ENCODE assay signal across 8 cellular contexts in the genomic region with DNA sequence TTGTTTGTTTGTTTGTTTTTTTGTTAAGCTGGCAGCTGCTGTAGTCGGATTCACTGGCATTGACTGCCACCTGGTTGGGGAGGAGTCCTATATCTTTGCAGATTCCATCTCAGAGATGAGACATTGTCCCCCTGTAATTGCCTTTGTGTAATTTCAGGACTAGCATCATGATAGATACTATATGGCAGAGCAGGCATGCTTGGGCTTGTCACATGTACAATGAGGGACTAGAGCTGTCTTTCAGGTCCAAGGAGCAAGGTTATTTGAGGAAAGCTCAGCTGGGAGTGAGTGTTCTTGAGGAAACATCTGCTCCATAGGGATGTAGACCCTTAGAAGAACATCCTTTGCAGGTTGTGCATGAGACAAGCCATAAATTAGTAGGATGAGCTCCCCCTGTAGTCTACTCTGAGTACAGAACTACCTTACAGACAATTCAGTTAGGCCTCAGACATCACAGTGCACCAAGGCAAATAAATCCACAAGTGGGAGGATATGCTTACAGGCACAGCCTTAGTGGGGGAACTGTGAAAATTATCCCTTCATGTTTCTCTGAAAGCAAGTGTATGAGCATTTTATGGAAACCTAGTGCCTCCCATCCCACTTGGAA.
DNase-seq lines count a peak whose midpoint lies in the region; FAIRE-seq and TF ChIP-seq lines count a peak whose summit lies in the region.

No MANE protein-coding gene starts in this region.

- H3K36me3 ChIP-seq in adipocyte (ENCODE audit: control insufficient read depth, insufficient read depth, low read length, severe bottlenecking) (no peaks in the 10 kb centered on the region), keratinocyte (ENCODE audit: control insufficient read depth in 2 of 2, extremely low read depth in 1 of 2, insufficient read depth in 2 of 2, low read length in 2 of 2) (no peaks in the 10 kb centered on the region), prostate gland (no peaks in the 10 kb centered on the region)

- H3K27ac ChIP-seq in keratinocyte (ENCODE audit: control insufficient read depth, insufficient read depth, low read length) (no peak overlapping the region), prostate gland (no peak overlapping the region)

- peak; percentile 81 for FAIRE-seq in keratinocyte (lab: Jason Lieb, UNC)

- dilution Hi-C loops in keratinocyte (cut with MboI; ENCODE audit: extremely low pct_ligation_motif_present, low sequenced_read_pairs) = no loop called here

- 55% methylated on average over 1 of the region's 1 CpG for WGBS in prostate gland

- TF ChIP-seq POLR2A in prostate gland (IDR thresholded peaks at IDR 0.05) = no peak

- H4K20me1 ChIP-seq in keratinocyte (ENCODE audit: control insufficient read depth, extremely low read depth, insufficient read depth, low read length) = no peaks in the 10 kb centered on the region

- H3K27me3 ChIP-seq in adipocyte (replicated peaks; ENCODE audit: control insufficient read depth, insufficient read depth, low read length) (no peaks in the 10 kb centered on the region), keratinocyte (ENCODE audit: control insufficient read depth, extremely low read depth, insufficient read depth, low read length) (no peaks in the 10 kb centered on the region), prostate gland (replicated peaks; ENCODE audit: insufficient read depth) (no peaks in the 10 kb centered on the region)

- no peaks in the 10 kb centered on the region for H3K9me1 ChIP-seq in keratinocyte (ENCODE audit: control insufficient read depth, extremely low read depth, insufficient read depth, low read length)

- H3K4me2 ChIP-seq in keratinocyte (ENCODE audit: control insufficient read depth, extremely low read depth, insufficient read depth, low read depth, low read length) = no peak overlapping the region

- no peaks in the 10 kb centered on the region for H3K9me3 ChIP-seq in adipocyte (ENCODE audit: control insufficient read depth, low read length)
- no peaks in the 10 kb centered on the region for H3K9me3 ChIP-seq in keratinocyte (ENCODE audit: control insufficient read depth, low read depth, low read length)
- no peaks in the 10 kb centered on the region for H3K9me3 ChIP-seq in prostate gland

- TF ChIP-seq CTCF in keratinocyte (optimal IDR thresholded peaks at IDR 0.05 in 1 of 3, IDR thresholded peaks at IDR 0.05 in 1 of 3, conservative IDR thresholded peaks at IDR 0.05 in 1 of 3; ENCODE audit: extremely low read depth in 1 of 3, insufficient read depth in 2 of 3, low read length in 3 of 3) (peak in 2 of 3 experiments; percentile 23 to 24), prostate gland (IDR thresholded peaks at IDR 0.05) (no peak)

- H3K4me3 ChIP-seq in adipocyte (ENCODE audit: low read length) (no peak overlapping the region), keratinocyte (ENCODE audit: control insufficient read depth in 2 of 3, extremely low read depth in 1 of 3, insufficient read depth in 2 of 3, low read depth in 1 of 3, low read length in 3 of 3) (no peak overlapping the region), prostate gland (no peak overlapping the region)

- peak; percentile 47 for DNase-seq in DMS53 (lab: John Stamatoyannopoulos, UW)
- DNase-seq in DMS53 treated with DMSO at 0.1 percent for 48 hours (lab: John Stamatoyannopoulos, UW; ENCODE audit: unreplicated experiment) = no peak
- DNase-seq in HT1080 (ENCODE audit: low read depth) = peak; percentile 5
- peak; percentile 2 for DNase-seq in adipocyte (ENCODE audit: low read depth)
- DNase-seq in keratinocyte (ENCODE audit: low read depth, low spot score) = peak; percentile 15
- no peak for DNase-seq in AG08396 (ENCODE audit: low spot score)
- no peak for DNase-seq in prostate gland (ENCODE audit: low spot score)
- DNase-seq in stimulated activated CD4-positive, alpha-beta T cell treated with anti-CD3 and anti-CD28 coated beads, Interleukin-12 subunit alpha, Interleukin-12 subunit beta, amount 100 ng/mL, for 4 hours = no peak

- H3K9ac ChIP-seq in adipocyte (ENCODE audit: low read length) (no peak overlapping the region), keratinocyte (ENCODE audit: control insufficient read depth, extremely low read depth, insufficient read depth, low read length) (no peak overlapping the region)

- H3K4me1 ChIP-seq in adipocyte (ENCODE audit: control insufficient read depth, insufficient read depth, low read length) = no peaks in the 10 kb centered on the region
- peaks cover 8% of the 10 kb centered on the region for H3K4me1 ChIP-seq in keratinocyte (ENCODE audit: control insufficient read depth, extremely low read depth, insufficient read depth, low read length)
- H3K4me1 ChIP-seq in prostate gland (replicated peaks) = no peaks in the 10 kb centered on the region

- intact Hi-C loops in prostate gland (cut with DNase I) = no loop called here

- no peak overlapping the region for H2AFZ ChIP-seq in keratinocyte (ENCODE audit: control insufficient read depth, low read length)

- no peaks in the 10 kb centered on the region for H3K79me2 ChIP-seq in keratinocyte (ENCODE audit: control insufficient read depth, insufficient read depth, low read length)

Comparison
In these comparisons a context has a peak if more than half of its experiments do, and no peak if none do; other contexts are left out.
1. DNase-seq: peak in DMS53 (single experiment), HT1080 (single experiment), adipocyte (single experiment) and keratinocyte (single experiment); none in DMS53 treated with DMSO at 0.1 percent for 48 hours (single experiment), AG08396 (single experiment), prostate gland (single experiment) and stimulated activated CD4-positive, alpha-beta T cell treated with anti-CD3 and anti-CD28 coated beads, Interleukin-12 subunit alpha, Interleukin-12 subunit beta, amount 100 ng/mL, for 4 hours (single experiment).
2. CTCF ChIP-seq: peak in keratinocyte (2 of 3); none in prostate gland (0 of 4).